Comparison of ENCODE assay signal across 29 cellular contexts in the genomic region with DNA sequence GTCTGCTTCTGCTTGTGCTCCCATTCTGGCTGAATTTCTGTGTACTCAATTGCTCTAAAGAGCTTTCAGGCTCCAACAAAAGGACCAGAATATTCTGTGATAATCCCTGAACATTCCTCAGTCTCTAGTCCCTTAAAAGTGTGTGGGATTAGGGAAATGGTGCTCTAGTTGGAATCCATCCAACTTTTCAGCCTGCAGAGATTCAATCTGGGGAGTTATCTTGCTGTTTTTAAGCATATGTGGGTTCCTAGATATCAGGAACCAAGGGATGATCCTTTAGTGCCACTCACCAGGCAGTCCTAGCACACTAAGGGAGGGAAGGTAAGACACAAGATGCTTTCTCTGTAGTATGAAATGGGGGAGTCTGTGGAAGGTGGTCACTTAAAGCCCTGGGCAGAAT.
"Had no signal": no experiment of that assay in that cellular context is flagged by ENCODE, and none has a peak within 500 bp of the region (broad histone marks: within the 10 kb centered on the region; RNA-seq: fewer than 3 reads in every experiment).

No MANE protein-coding gene starts in this region.

- DNase-seq: activated CD4-positive, alpha-beta memory T cell treated with anti-CD3 and anti-CD28 coated beads for 36 hours; activated CD4-positive, alpha-beta T cell treated with anti-CD3 and anti-CD28 coated beads, Interleukin-2, amount 10 ng/mL, durations not matched to agents 7 days and 5 days; activated CD4-positive, CD25-positive, alpha-beta regulatory T cell; activated CD8-positive, alpha-beta memory T cell treated with anti-CD3 and anti-CD28 coated beads for 24 hours; activated effector memory CD4-positive, alpha-beta T cell treated with anti-CD3 and anti-CD28 coated beads, Interleukin-2, amount 50 U/mL, for 16 hours; activated naive CD4-positive, alpha-beta T cell treated with Interleukin-2 at 50 U/mL for 16 hours; activated naive CD8-positive, alpha-beta T cell treated with anti-CD3 and anti-CD28 coated beads, Interleukin-2, amount 50 U/mL, for 24 hours; activated T-cell treated with anti-CD3 and anti-CD28 coated beads, Interleukin-2, amount 50 U/mL, for 4 hours; amniotic stem cell; body of pancreas; MG63; MV-4-11; NCI-H1092 treated with DMSO at 0.1 percent for 48 hours; NCI-H1417 treated with DMSO at 0.1 percent for 48 hours; NCI-H1694; NCI-H2029; NCI-H345; NCI-H510A; NCI-H526 treated with DMSO at 0.1 percent for 48 hours; NCI-H82; Peyer's patch; Right ventricle myocardium superior; SJCRH30; SK-N-SH; T-helper 1 cell had no signal

- H3K9me2 ChIP-seq: SK-N-SH had no signal

- H3K9ac ChIP-seq: KMS-11, SK-N-SH had no signal

- H3K4me3 ChIP-seq: ascending aorta, body of pancreas, MG63, Peyer's patch, SJCRH30 had no signal

- H3K4me2 ChIP-seq: KMS-11, SK-N-SH had no signal

- H3K4me1 ChIP-seq: ascending aorta, body of pancreas, Peyer's patch, SJCRH30 had no signal

- H3K27me3 ChIP-seq: ascending aorta, body of pancreas, MG63, Peyer's patch, SJCRH30 had no signal

- H3K9me3 ChIP-seq: ascending aorta, body of pancreas, MG63, Peyer's patch, SJCRH30, SK-N-SH had no signal

- ATAC-seq: activated naive CD4-positive, alpha-beta T cell treated with anti-CD3 and anti-CD28 coated beads, Interleukin-2, amount 50 U/mL, for 72 hours; activated naive CD8-positive, alpha-beta T cell treated with anti-CD3 and anti-CD28 coated beads, Interleukin-2, amount 50 U/mL, for 24 hours; activated T-cell treated with anti-CD3 and anti-CD28 coated beads, Interleukin-2, amount 50 U/mL, for 4 hours; body of pancreas had no signal

- H3K36me3 ChIP-seq: ascending aorta, MG63, Peyer's patch, SJCRH30 had no signal

- H3K27ac ChIP-seq: ascending aorta, body of pancreas, KMS-11, Peyer's patch, SJCRH30, VCaP had no signal
